29 cellular contexts compared by ENCODE assay signal in the genomic region with DNA sequence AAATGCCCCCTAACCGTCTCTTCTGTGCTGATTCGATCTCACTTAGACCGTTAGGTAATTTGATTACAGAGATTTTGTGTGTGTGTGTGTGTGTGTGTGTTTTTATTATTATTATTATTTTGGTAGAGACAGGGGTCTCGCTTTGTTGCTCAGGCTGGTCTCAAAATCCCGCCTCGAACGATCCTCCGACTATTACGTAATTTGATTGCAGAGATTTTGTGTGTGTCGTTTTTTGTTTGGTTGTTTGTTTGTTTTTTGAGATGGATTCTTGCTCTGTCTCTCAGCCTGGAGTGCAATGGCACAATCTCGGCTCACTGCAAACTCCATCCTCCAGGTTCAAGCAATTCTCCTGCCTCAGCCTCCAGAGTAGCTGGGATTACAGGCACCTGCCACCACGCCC. TPM values are rescaled to one million over a fixed set of nuclear protein-coding genes. Genes with fewer than 3 reads are reported as not detected.
"Had no signal": no experiment of that assay in that cellular context is flagged by ENCODE, and none has a peak within 500 bp of the region (broad histone marks: within the 10 kb centered on the region; RNA-seq: fewer than 3 reads in every experiment).

No MANE protein-coding gene starts in this region.

- H3K36me3 ChIP-seq: esophagus muscularis mucosa, gastrocnemius medialis, heart right ventricle, left lung, lower lobe of right lung had no signal

- H3K27me3 ChIP-seq: esophagus muscularis mucosa had no signal

- H3K27ac Mint-ChIP-seq: effector memory CD8-positive, alpha-beta T cell; endodermal cell; immature natural killer cell; mesothelial cell of epicardium; naive thymus-derived CD8-positive, alpha-beta T cell had no signal

- H3K4me1 ChIP-seq: esophagus muscularis mucosa, gastrocnemius medialis, heart right ventricle, lower lobe of right lung had no signal

- H3K4me3 Mint-ChIP-seq: effector memory CD8-positive, alpha-beta T cell; endodermal cell; immature natural killer cell; mesothelial cell of epicardium; naive B cell; naive thymus-derived CD8-positive, alpha-beta T cell had no signal

- H3K4me3 ChIP-seq: coronary artery, esophagus muscularis mucosa, gastrocnemius medialis, left lung, lower lobe of right lung, mucosa of descending colon had no signal

- H3K4me1 Mint-ChIP-seq: immature natural killer cell; mesothelial cell of epicardium; naive B cell; naive thymus-derived CD8-positive, alpha-beta T cell had no signal

- H3K9me3 ChIP-seq: esophagus muscularis mucosa, gastrocnemius medialis, left lung, lower lobe of right lung had no signal

- H3K36me3 Mint-ChIP-seq: immature natural killer cell, mesothelial cell of epicardium had no signal

- DNase-seq: effector CD8-positive, alpha-beta T cell; effector memory CD8-positive, alpha-beta T cell; endodermal cell; foreskin melanocyte; gastrocnemius medialis; glutamatergic neuron; heart right ventricle; hippocampal formation; immature natural killer cell; islet precursor cell; kidney; left cardiac atrium; left lung; left ventricle myocardium superior; lower lobe of right lung; mesenchymal stem cell; mucosa of descending colon; naive B cell; naive thymus-derived CD8-positive, alpha-beta T cell had no signal

- ATAC-seq: effector memory CD8-positive, alpha-beta T cell; gastrocnemius medialis; heart right ventricle; left cardiac atrium; left lung; left ventricle myocardium superior; mucosa of descending colon; naive thymus-derived CD8-positive, alpha-beta T cell had no signal

- H3K9me3 Mint-ChIP-seq: effector memory CD8-positive, alpha-beta T cell had no signal

- H3K27ac ChIP-seq: coronary artery, esophagus muscularis mucosa, gastrocnemius medialis, heart right ventricle, left lung, lower lobe of right lung had no signal

RNA-seq across cellular contexts. Expression of a gene that starts 28.3 kb away (rescaled TPM):
- total RNA-seq: dermis microvascular lymphatic vessel endothelial cell; endothelial cell of umbilical vein; epithelial cell of proximal tubule; fibroblast of villous mesenchyme; glomerular endothelial cell; left ventricle myocardium superior; lung microvascular endothelial cell; myocyte; naive thymus-derived CD8-positive, alpha-beta T cell had no signal
- polyA plus RNA-seq: endothelial cell of umbilical vein; immature natural killer cell; naive thymus-derived CD8-positive, alpha-beta T cell had no signal
